In the genomic region with DNA sequence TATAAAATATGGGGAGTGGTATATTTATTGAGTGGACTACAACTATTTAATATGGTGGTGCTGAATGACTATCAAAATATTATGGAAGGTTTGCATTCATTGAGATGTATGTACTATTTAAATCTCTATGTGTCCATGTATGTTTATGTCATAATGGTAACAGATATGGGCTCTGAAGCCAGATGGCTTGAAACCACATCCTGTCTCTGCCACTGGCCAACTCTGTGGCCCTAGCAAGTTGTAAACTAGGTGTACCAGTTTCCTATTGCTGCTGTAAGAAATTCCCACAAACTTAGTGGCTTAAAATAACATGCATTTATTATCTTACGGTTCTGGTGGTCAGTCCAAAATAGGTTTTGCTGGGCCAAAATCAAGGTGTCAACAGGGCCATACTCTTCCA, we compare ENCODE assay signal across 33 cellular contexts.
DNase-seq lines count a peak whose midpoint lies in the region; ATAC-seq, FAIRE-seq and TF ChIP-seq lines count a peak whose summit lies in the region.
"Had no signal": no experiment of that assay in that cellular context is flagged by ENCODE, and none has a peak within 500 bp of the region (broad histone marks: within the 10 kb centered on the region; RNA-seq: fewer than 3 reads in every experiment).

No MANE protein-coding gene starts in this region.

- DNase-seq in GM12892 (ENCODE audit: insufficient read length) (no peak), NCI-H510A treated with DMSO at 0.1 percent for 48 hours (lab: John Stamatoyannopoulos, UW) (peak; percentile 52), H1 (ENCODE audit: low read depth in 1 of 2, low spot score in 2 of 2) (no peak), NOMO-1 treated with DMSO at 0.1 percent for 48 hours (lab: John Stamatoyannopoulos, UW; ENCODE audit: unreplicated experiment) (no peak), mesendoderm (no peak), MCF 10A (ENCODE audit: unreplicated experiment) (no peak)
- DNase-seq in stimulated activated CD4-positive, alpha-beta T cell treated with anti-CD3 and anti-CD28 coated beads, Interleukin-12 subunit alpha, Interleukin-12 subunit beta, amount 100 ng/mL, for 4 hours, result no peak
- DNase-seq: ACHN; activated CD4-positive, alpha-beta T cell treated with anti-CD3 and anti-CD28 coated beads, Interleukin-2, amount 10 ng/mL, durations not matched to agents 7 days and 5 days; activated gamma-delta T cell treated with Interleukin-2 at 50 U/mL for 16 hours; activated naive CD8-positive, alpha-beta T cell treated with anti-CD3 and anti-CD28 coated beads, Interleukin-2, amount 50 U/mL, for 24 hours; activated T-cell treated with anti-CD3 and anti-CD28 coated beads, Interleukin-2, amount 50 U/mL, for 4 hours; central memory CD4-positive, alpha-beta T cell; DND-41; esophagus squamous epithelium; gastrocnemius medialis; HCEC 1CT; NCI-H1417 treated with DMSO at 0.1 percent for 48 hours; NCI-H2081 treated with DMSO at 0.1 percent for 48 hours; pancreas; PC-9; Right ventricle myocardium superior; stimulated activated CD4-positive, alpha-beta T cell treated with anti-CD3 and anti-CD28 coated beads, Interleukin-2, amount 100 ng/mL, for 24 hours; T-helper 2 cell had no signal

- H3K4ac ChIP-seq in H1 (replicated peaks; ENCODE audit: insufficient read length, low read depth, low read length) (no peak overlapping the region), mesendoderm (ENCODE audit: low read depth, low read length) (no peak overlapping the region)

- H4K20me1 ChIP-seq in H1 (replicated peaks in 1 of 2; ENCODE audit: control insufficient read depth in 1 of 2, insufficient read depth in 2 of 2, low read length in 2 of 2), result peaks cover 2% of the 10 kb centered on the region in 2 experiments

- 0 out of 2 replicates have a peak overlapping the region, but pooled peaks have one; percentile 35 for H2BK20ac ChIP-seq in H1 (ENCODE audit: low read length)

- no peak overlapping the region for H3K23ac ChIP-seq in H1 (ENCODE audit: insufficient read length)
- H3K23ac ChIP-seq in mesendoderm (ENCODE audit: low read length), result no peak overlapping the region

- intact Hi-C loops in MCF 10A (cut with micrococcal nuclease), result loop anchor here (5.0 kb wide), 2 partner anchors 108 to 243 kb away; no protein-coding TSS in a partner anchor

- POLR2A ChIA-PET in H1 (lab: Charles Lee; ENCODE audit: partially characterized antibody) (interaction anchor here (1.1 kb wide), 1 partner anchor 247 kb away, joined by 4 read pairs; a partner anchor contains a TSS), MCF 10A (lab: Yijun Ruan, JAX) (no interaction called here)

- H3K18ac ChIP-seq in H1 (ENCODE audit: extremely low read depth, low read length), result no peak overlapping the region
- H3K18ac ChIP-seq in mesendoderm (ENCODE audit: low read length), result no peak overlapping the region

- WGBS in H1 (ENCODE audit: extremely low coverage in 1 of 2, insufficient coverage in 1 of 2, insufficient read length in 1 of 2, insufficient replicate concordance in 2 of 2, low coverage in 1 of 2, low lambda C conversion rate in 2 of 2, missing lambda C conversion rate in 1 of 2), 2 experiments, result 92% methylated on average over 1 of the region's 1 CpG; no CpG with 5 or more reads in 1 of the 2 experiments
- no CpG with 5 or more reads among the region's 1 CpG for WGBS in mesendoderm (ENCODE audit: extremely low coverage, insufficient coverage, low lambda C conversion rate)

- no peak overlapping the region for H2BK15ac ChIP-seq in H1 (ENCODE audit: low read length)
- no peak overlapping the region for H2BK15ac ChIP-seq in mesendoderm (replicated peaks; ENCODE audit: low read depth)

- H3K9me3 ChIP-seq in H1 (ENCODE audit: insufficient read depth in 2 of 2, low read depth in 1 of 2, low read length in 1 of 2), result peaks cover 4 to 11% of the 10 kb centered on the region in 2 experiments; a peak in 3 of 4 replicates
- H3K9me3 ChIP-seq: esophagus squamous epithelium, gastrocnemius medialis, pancreas, tibial nerve had no signal

- H3K14ac ChIP-seq in H1 (ENCODE audit: insufficient read length), result no peak overlapping the region

- peak; percentile 78 for FAIRE-seq in GM12892 (lab: Jason Lieb, UNC)
- peak; percentile 7 for FAIRE-seq in H1 (lab: Jason Lieb, UNC)
- FAIRE-seq: endometrium, pancreas had no signal

- TF ChIP-seq EP300 in H1 (IDR thresholded peaks at IDR 0.05; ENCODE audit: borderline replicate concordance in 1 of 2, low read depth in 2 of 2, low read length in 2 of 2), result no peak

- no peak overlapping the region for H4K8ac ChIP-seq in H1 (ENCODE audit: extremely low read depth, insufficient read depth, low read length)
- no peak overlapping the region for H4K8ac ChIP-seq in mesendoderm (ENCODE audit: low read depth, low read length)

- H3K9me3 Mint-ChIP-seq in MCF 10A (ENCODE audit: unreplicated experiment), result peaks cover 7% of the 10 kb centered on the region
- H3K9me3 Mint-ChIP-seq: activated CD4-positive, alpha-beta T cell treated with anti-CD3 and anti-CD28 coated beads, Interleukin-2, amount 10 ng/mL, durations not matched to agents 7 days and 5 days; activated naive CD8-positive, alpha-beta T cell treated with anti-CD3 and anti-CD28 coated beads, Interleukin-2, amount 50 U/mL, for 24 hours; activated T-cell treated with anti-CD3 and anti-CD28 coated beads, Interleukin-2, amount 50 U/mL, for 4 hours; dendritic cell treated with granulocyte-macrophage colony-stimulating factor and Interleukin-4, amounts not matched to agents 40 ng/mL and 50 ng/mL, for 4 days; IgD-negative memory B cell; nephron had no signal

- CTCF ChIA-PET in H1 (lab: Charles Lee; ENCODE audit: partially characterized antibody) (no interaction called here), MCF 10A (lab: Yijun Ruan, JAX) (no interaction called here)

- TF ChIP-seq RAD21 in H1 (IDR thresholded peaks at IDR 0.05 in 1 of 2, conservative IDR thresholded peaks at IDR 0.05 in 1 of 2; ENCODE audit: low read depth in 2 of 2, low read length in 2 of 2), result no peak

- H3K27me3 Mint-ChIP-seq in MCF 10A (ENCODE audit: insufficient read depth, unreplicated experiment), result peaks cover 18% of the 10 kb centered on the region

- H3K56ac ChIP-seq in H1 (replicated peaks; ENCODE audit: insufficient read length, low read depth, low read length) (no peak overlapping the region), mesendoderm (ENCODE audit: low read length) (no peak overlapping the region)

- no peak for TF ChIP-seq CTCF in H1 (IDR thresholded peaks at IDR 0.05; ENCODE audit: control extremely low read depth in 1 of 3, insufficient read depth in 1 of 3, low read depth in 1 of 3, low read length in 3 of 3)
- no peak for TF ChIP-seq CTCF in MCF 10A (IDR thresholded peaks at IDR 0.05; ENCODE audit: unreplicated experiment)

- peak overlapping the region; percentile 22; the same call in 1 of the 2 replicates for H2BK12ac ChIP-seq in H1 (ENCODE audit: low read depth, low read length)

- no peak overlapping the region for H3K27ac Mint-ChIP-seq in MCF 10A (ENCODE audit: low read depth, unreplicated experiment)
- H3K27ac Mint-ChIP-seq: activated CD4-positive, alpha-beta T cell treated with anti-CD3 and anti-CD28 coated beads, Interleukin-2, amount 10 ng/mL, durations not matched to agents 7 days and 5 days; activated naive CD8-positive, alpha-beta T cell treated with anti-CD3 and anti-CD28 coated beads, Interleukin-2, amount 50 U/mL, for 24 hours; dendritic cell treated with granulocyte-macrophage colony-stimulating factor and Interleukin-4, amounts not matched to agents 40 ng/mL and 50 ng/mL, for 4 days; nephron had no signal

- peak overlapping the region; percentile 54; the same call in 1 of the 2 replicates for H2BK5ac ChIP-seq in H1 (ENCODE audit: low read depth, low read length)
- H2BK5ac ChIP-seq in mesendoderm (ENCODE audit: low read length), result no peak overlapping the region

- H4K91ac ChIP-seq in H1 (replicated peaks; ENCODE audit: insufficient read length, low read length), result peak overlapping the region; percentile 48

- no TSS peak for BruUV-seq in MCF 10A (replicated peaks; lab: Mats Ljungman, UMichigan)

- H3K27ac ChIP-seq in H1 (ENCODE audit: low read depth, low read length), result peak overlapping the region; percentile 49; the same call in 1 of the 2 replicates
- H3K27ac ChIP-seq in mesendoderm (ENCODE audit: low read depth, low read length), result no peak overlapping the region
- H3K27ac ChIP-seq: esophagus squamous epithelium, gastrocnemius medialis, hepatocyte, PC-9, tibial nerve had no signal

- H3K4me3 ChIP-seq in H1 (ENCODE audit: extremely low read depth in 1 of 4, insufficient read depth in 2 of 4, low read depth in 3 of 4, low read length in 4 of 4) (no peak overlapping the region), mesendoderm (ENCODE audit: low read length) (no peak overlapping the region)
- H3K4me3 ChIP-seq: esophagus squamous epithelium, gastrocnemius medialis, hepatocyte, lung, PC-9, smooth muscle cell, tibial nerve had no signal

- H3K4me3 Mint-ChIP-seq in MCF 10A (ENCODE audit: unreplicated experiment), result no peak overlapping the region
- H3K4me3 Mint-ChIP-seq: activated CD4-positive, alpha-beta T cell treated with anti-CD3 and anti-CD28 coated beads, Interleukin-2, amount 10 ng/mL, durations not matched to agents 7 days and 5 days; activated naive CD8-positive, alpha-beta T cell treated with anti-CD3 and anti-CD28 coated beads, Interleukin-2, amount 50 U/mL, for 24 hours; activated T-cell treated with anti-CD3 and anti-CD28 coated beads, Interleukin-2, amount 50 U/mL, for 4 hours; dendritic cell treated with granulocyte-macrophage colony-stimulating factor and Interleukin-4, amounts not matched to agents 40 ng/mL and 50 ng/mL, for 4 days had no signal

- H2AK5ac ChIP-seq in H1 (ENCODE audit: low read depth, low read length) (0 out of 2 replicates have a peak overlapping the region, but pooled peaks have one; percentile 28), mesendoderm (ENCODE audit: low read length) (no peak overlapping the region)

- H3K23me2 ChIP-seq in H1 (ENCODE audit: low read depth, low read length), result peaks cover 4% of the 10 kb centered on the region

- H3K4me1 ChIP-seq in H1 (replicated peaks in 1 of 4; ENCODE audit: control insufficient read depth in 3 of 4, insufficient read depth in 4 of 4, low read length in 3 of 4) (peaks cover 5 to 19% (median 15%) of the 10 kb centered on the region in 4 experiments), mesendoderm (ENCODE audit: control insufficient read depth, low read depth, low read length) (peaks cover 7% of the 10 kb centered on the region)

- H3K9ac ChIP-seq in H1 (replicated peaks in 1 of 4; ENCODE audit: extremely low read depth in 1 of 4, low read depth in 3 of 4, low read length in 3 of 4), result no peak overlapping the region
- no peak overlapping the region for H3K9ac ChIP-seq in mesendoderm (ENCODE audit: low read length)

- H3K79me1 ChIP-seq in H1 (ENCODE audit: low read depth, low read length) (peaks cover 2% of the 10 kb centered on the region; the same call in 1 of the 2 replicates), mesendoderm (ENCODE audit: low read length) (peaks cover 2% of the 10 kb centered on the region)

- peaks cover 0 to 13% of the 10 kb centered on the region in 2 experiments; a peak in 2 of 4 replicates for H3K79me2 ChIP-seq in H1 (ENCODE audit: control insufficient read depth in 1 of 2, insufficient read depth in 2 of 2, low read length in 2 of 2)
- peaks cover 2% of the 10 kb centered on the region for H3K79me2 ChIP-seq in mesendoderm (ENCODE audit: control insufficient read depth, insufficient read depth, low read length)

- TF ChIP-seq POLR2A in GM12892 (IDR thresholded peaks at IDR 0.05; ENCODE audit: low read depth, low read length) (no peak), H1 (IDR thresholded peaks at IDR 0.05; ENCODE audit: control extremely low read depth in 1 of 2, low read depth in 2 of 2, low read length in 2 of 2) (no peak)

- no peak overlapping the region for H4K5ac ChIP-seq in H1 (ENCODE audit: insufficient read length, low read depth, low read length)
- H4K5ac ChIP-seq in mesendoderm (ENCODE audit: low read length), result no peak overlapping the region

- H2BK120ac ChIP-seq in H1 (replicated peaks; ENCODE audit: low read depth, low read length), result peak overlapping the region; percentile 93
- no peak overlapping the region for H2BK120ac ChIP-seq in mesendoderm (ENCODE audit: low read depth, low read length)

- peaks cover 5% of the 10 kb centered on the region for H3K36me3 Mint-ChIP-seq in MCF 10A (ENCODE audit: insufficient read depth, unreplicated experiment)
- H3K36me3 Mint-ChIP-seq: IgD-negative memory B cell had no signal

- H2AFZ ChIP-seq in H1 (ENCODE audit: low read length), result no peak overlapping the region
- H2AFZ ChIP-seq: hepatocyte, PC-9 had no signal

- peak; percentile 46 for ATAC-seq in HG03378 (IDR thresholded peaks at IDR 0.05; ENCODE audit: unreplicated experiment)
- ATAC-seq: activated naive CD8-positive, alpha-beta T cell treated with anti-CD3 and anti-CD28 coated beads, Interleukin-2, amount 50 U/mL, for 24 hours; activated T-cell treated with anti-CD3 and anti-CD28 coated beads, Interleukin-2, amount 50 U/mL, for 4 hours; gastrocnemius medialis; pancreas had no signal

- no peak overlapping the region for H3K4me2 ChIP-seq in H1 (ENCODE audit: insufficient read depth in 1 of 2, low read depth in 2 of 2, low read length in 2 of 2)
- no peak overlapping the region for H3K4me2 ChIP-seq in mesendoderm (ENCODE audit: low read length)
- H3K4me2 ChIP-seq: hepatocyte, PC-9, smooth muscle cell had no signal

- peaks cover 5% of the 10 kb centered on the region for H3K4me1 Mint-ChIP-seq in MCF 10A (ENCODE audit: insufficient read depth, unreplicated experiment)

- H3K36me3 ChIP-seq in H1 (ENCODE audit: control insufficient read depth in 2 of 4, insufficient read depth in 4 of 4, low read length in 3 of 4) (no peaks in the 10 kb centered on the region; a peak in 1 of 8 replicates), mesendoderm (ENCODE audit: control insufficient read depth, insufficient read depth, low read length) (no peaks in the 10 kb centered on the region)
- H3K36me3 ChIP-seq: esophagus squamous epithelium, gastrocnemius medialis, pancreas, tibial nerve had no signal

- no peaks in the 10 kb centered on the region for H3K27me3 ChIP-seq in H1 (replicated peaks in 1 of 4; ENCODE audit: control insufficient read depth in 3 of 4, extremely low read depth in 1 of 4, insufficient read depth in 3 of 4, low read length in 3 of 4)
- H3K27me3 ChIP-seq in mesendoderm (ENCODE audit: insufficient read depth, low read length, poor library complexity), result no peaks in the 10 kb centered on the region
- H3K27me3 ChIP-seq: gastrocnemius medialis, hepatocyte, pancreas had no signal
